13 cellular contexts compared by ENCODE assay signal in the genomic region with DNA sequence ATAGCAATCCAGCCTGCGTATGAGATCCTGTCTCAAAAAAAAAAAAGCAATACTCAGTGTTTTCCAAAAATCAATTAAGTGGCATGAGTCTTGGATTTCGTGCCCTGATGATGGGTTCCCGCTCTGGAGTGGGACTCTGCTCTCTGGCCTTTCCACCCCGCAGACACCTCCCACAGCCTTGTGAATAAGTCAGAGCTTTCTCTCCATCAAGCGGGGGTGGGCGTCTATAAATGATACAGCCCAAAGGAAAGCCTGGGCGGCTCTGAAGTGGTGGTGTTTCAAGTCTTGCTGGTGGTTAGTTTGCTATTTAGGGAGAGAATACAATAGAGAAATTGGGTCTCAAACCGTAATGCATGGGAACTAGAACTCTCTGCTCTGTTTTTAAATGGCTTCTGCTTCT. TPM values are rescaled to one million over a fixed set of nuclear protein-coding genes. Genes with fewer than 3 reads are reported as not detected.
A peak's percentile ranks its signal among the peaks of the same experiment; 100 is the strongest.
DNase-seq lines count a peak whose midpoint lies in the region; ATAC-seq and TF ChIP-seq lines count a peak whose summit lies in the region.
"Had no signal": no experiment of that assay in that cellular context is flagged by ENCODE, and none has a peak within 500 bp of the region (broad histone marks: within the 10 kb centered on the region; RNA-seq: fewer than 3 reads in every experiment).

No MANE protein-coding gene starts in this region.

- TF ChIP-seq CTCF in testis (IDR thresholded peaks at IDR 0.05), result no peak

- no peaks in the 10 kb centered on the region for H3K9me3 Mint-ChIP-seq in activated naive CD4-positive, alpha-beta T cell treated with anti-CD3 and anti-CD28 coated beads for 36 hours
- no peaks in the 10 kb centered on the region for H3K9me3 Mint-ChIP-seq in activated T-helper 1 cell treated with anti-CD3 and anti-CD28 coated beads, Interleukin-12 subunit alpha, Interleukin-12 subunit beta, Interleukin-2, Interleukin-4 antibody, amounts not matched to agents 30 ng/mL and 10 ng/mL and 1 ng/mL, durations not matched to agents 14 hours and 24 hours and 36 hours

- H3K27ac Mint-ChIP-seq in activated naive CD4-positive, alpha-beta T cell treated with anti-CD3 and anti-CD28 coated beads for 36 hours, result peak overlapping the region; percentile 95
- peak overlapping the region; percentile 34 for H3K27ac Mint-ChIP-seq in activated T-helper 1 cell treated with anti-CD3 and anti-CD28 coated beads, Interleukin-12 subunit alpha, Interleukin-12 subunit beta, Interleukin-2, Interleukin-4 antibody, amounts not matched to agents 30 ng/mL and 10 ng/mL and 1 ng/mL, durations not matched to agents 14 hours and 24 hours and 36 hours

- WGBS in testis, 2 donors, result 95% methylated on average over 8 of the region's 8 CpGs

- CTCF ChIA-PET in activated naive CD4-positive, alpha-beta T cell treated with anti-CD3 and anti-CD28 coated beads for 36 hours (lab: Charles Lee), result interaction anchor here (0.6 to 3.9 kb wide), 8 partner anchors 13 to 201 kb away, joined by 3 to 37 read pairs (median 6); a partner anchor contains a TSS

- no peaks in the 10 kb centered on the region for H3K36me3 ChIP-seq in testis (ENCODE audit: low read depth, missing control alignments)
- H3K36me3 ChIP-seq: brain microvascular endothelial cell had no signal

- no peak for TF ChIP-seq POLR2A in testis (IDR thresholded peaks at IDR 0.05)

- DNase-seq in activated naive CD4-positive, alpha-beta T cell treated with anti-CD3 and anti-CD28 coated beads for 36 hours, result peak; percentile 69
- no peak for DNase-seq in activated naive CD4-positive, alpha-beta T cell (lab: John Stamatoyannopoulos, UW)
- DNase-seq in activated T-helper 1 cell treated with anti-CD3 and anti-CD28 coated beads, Interleukin-12 subunit alpha, Interleukin-12 subunit beta, Interleukin-2, Interleukin-4 antibody, amounts not matched to agents 30 ng/mL and 10 ng/mL and 1 ng/mL, durations not matched to agents 14 hours and 24 hours and 36 hours (ENCODE audit: low spot score), result no peak
- DNase-seq in stimulated activated CD4-positive, alpha-beta T cell treated with anti-CD3 and anti-CD28 coated beads, Interleukin-15, amount 100 ng/mL, for 24 hours, result peak; percentile 82
- DNase-seq in testis (peak; percentile 4), Ammon's horn (ENCODE audit: low spot score) (no peak), mucosa of gallbladder (ENCODE audit: low spot score) (no peak)
- DNase-seq: activated CD4-positive, CD25-positive, alpha-beta regulatory T cell treated with anti-CD3 and anti-CD28 coated beads, Interleukin-2, amount 50 U/mL, for 72 hours; brain microvascular endothelial cell; DMS79; NCI-H2081 treated with DMSO at 0.1 percent for 48 hours; NK-92 treated with Interleukin-12 subunit alpha and Interleukin-12 subunit beta, amount 100 ng/mL, for 24 hours had no signal

- H3K27me3 Mint-ChIP-seq in activated naive CD4-positive, alpha-beta T cell treated with anti-CD3 and anti-CD28 coated beads for 36 hours (ENCODE audit: low read depth), result no peaks in the 10 kb centered on the region
- no peaks in the 10 kb centered on the region for H3K27me3 Mint-ChIP-seq in activated T-helper 1 cell treated with anti-CD3 and anti-CD28 coated beads, Interleukin-12 subunit alpha, Interleukin-12 subunit beta, Interleukin-2, Interleukin-4 antibody, amounts not matched to agents 30 ng/mL and 10 ng/mL and 1 ng/mL, durations not matched to agents 14 hours and 24 hours and 36 hours (ENCODE audit: insufficient read depth)

- H3K9me3 ChIP-seq in testis, result no peaks in the 10 kb centered on the region

- no peaks in the 10 kb centered on the region for H3K27me3 ChIP-seq in testis
- H3K27me3 ChIP-seq: brain microvascular endothelial cell had no signal

- H3K4me3 ChIP-seq in testis, result no peak overlapping the region

- ATAC-seq in GM19035 (IDR thresholded peaks at IDR 0.05; ENCODE audit: unreplicated experiment), result no peak

- no peak overlapping the region for H3K27ac ChIP-seq in testis
- H3K27ac ChIP-seq: brain microvascular endothelial cell had no signal

- peaks cover 6% of the 10 kb centered on the region for H3K36me3 Mint-ChIP-seq in activated naive CD4-positive, alpha-beta T cell treated with anti-CD3 and anti-CD28 coated beads for 36 hours (ENCODE audit: low read depth)
- H3K36me3 Mint-ChIP-seq in activated T-helper 1 cell treated with anti-CD3 and anti-CD28 coated beads, Interleukin-12 subunit alpha, Interleukin-12 subunit beta, Interleukin-2, Interleukin-4 antibody, amounts not matched to agents 30 ng/mL and 10 ng/mL and 1 ng/mL, durations not matched to agents 14 hours and 24 hours and 36 hours (ENCODE audit: low read depth), result no peaks in the 10 kb centered on the region

- H3K4me1 ChIP-seq in testis, result peaks cover 6% of the 10 kb centered on the region

- intact Hi-C loops in activated naive CD4-positive, alpha-beta T cell treated with anti-CD3 and anti-CD28 coated beads for 36 hours (cut with micrococcal nuclease), result no loop called here
- intact Hi-C loops in activated T-helper 1 cell treated with anti-CD3 and anti-CD28 coated beads, Interleukin-12 subunit alpha, Interleukin-12 subunit beta, Interleukin-2, Interleukin-4 antibody, amounts not matched to agents 30 ng/mL and 10 ng/mL and 1 ng/mL, durations not matched to agents 14 hours and 24 hours and 36 hours (cut with micrococcal nuclease), result loop anchor here (1.0 to 2.0 kb wide), 2 partner anchors 38 to 448 kb away; no protein-coding TSS in a partner anchor
- intact Hi-C loops in testis (cut with DNase I; ENCODE audit: low total_unique reads), result no loop called here

- H3K4me3 Mint-ChIP-seq in activated naive CD4-positive, alpha-beta T cell treated with anti-CD3 and anti-CD28 coated beads for 36 hours, result peak overlapping the region; percentile 28
- peak overlapping the region; percentile 35 for H3K4me3 Mint-ChIP-seq in activated T-helper 1 cell treated with anti-CD3 and anti-CD28 coated beads, Interleukin-12 subunit alpha, Interleukin-12 subunit beta, Interleukin-2, Interleukin-4 antibody, amounts not matched to agents 30 ng/mL and 10 ng/mL and 1 ng/mL, durations not matched to agents 14 hours and 24 hours and 36 hours

- peaks cover 89% of the 10 kb centered on the region for H3K4me1 Mint-ChIP-seq in activated naive CD4-positive, alpha-beta T cell treated with anti-CD3 and anti-CD28 coated beads for 36 hours (ENCODE audit: low read depth)
- H3K4me1 Mint-ChIP-seq in activated T-helper 1 cell treated with anti-CD3 and anti-CD28 coated beads, Interleukin-12 subunit alpha, Interleukin-12 subunit beta, Interleukin-2, Interleukin-4 antibody, amounts not matched to agents 30 ng/mL and 10 ng/mL and 1 ng/mL, durations not matched to agents 14 hours and 24 hours and 36 hours (ENCODE audit: low read depth), result peaks cover 86% of the 10 kb centered on the region

RNA-seq across cellular contexts. Expression of a gene that starts 52.5 kb away (rescaled TPM):
- total RNA-seq in activated naive CD4-positive, alpha-beta T cell treated with anti-CD3 and anti-CD28 coated beads for 36 hours, result 10 to 100 TPM; 79.6 to 82.6 TPM
- 245 and 250 TPM in 2 replicates for total RNA-seq in activated T-helper 1 cell treated with anti-CD3 and anti-CD28 coated beads, Interleukin-12 subunit alpha, Interleukin-12 subunit beta, Interleukin-2, Interleukin-4 antibody, amounts not matched to agents 30 ng/mL and 10 ng/mL and 1 ng/mL, durations not matched to agents 14 hours and 24 hours and 36 hours
- total RNA-seq in testis, result 1 to 10 TPM; 1.1 to 4.5 TPM
- 4.9 TPM for polyA plus RNA-seq in testis (ENCODE audit: insufficient read depth, low read depth, low replicate concordance)
- total RNA-seq in mucosa of gallbladder, result 8.1 TPM

Comparison
In these comparisons a context has a peak if more than half of its experiments do, and no peak if none do; other contexts are left out.
1. DNase-seq: peak in activated naive CD4-positive, alpha-beta T cell treated with anti-CD3 and anti-CD28 coated beads for 36 hours (single experiment), stimulated activated CD4-positive, alpha-beta T cell treated with anti-CD3 and anti-CD28 coated beads, Interleukin-15, amount 100 ng/mL, for 24 hours (single experiment) and testis (single experiment); none in activated naive CD4-positive, alpha-beta T cell (0 of 4), activated T-helper 1 cell treated with anti-CD3 and anti-CD28 coated beads, Interleukin-12 subunit alpha, Interleukin-12 subunit beta, Interleukin-2, Interleukin-4 antibody, amounts not matched to agents 30 ng/mL and 10 ng/mL and 1 ng/mL, durations not matched to agents 14 hours and 24 hours and 36 hours (single experiment), Ammon's horn (single experiment) and mucosa of gallbladder (single experiment).